Comparison of ENCODE assay signal across 14 cellular contexts in genomic region chr5:178241688-178242231, GRCh38. TPM values are rescaled to one million over a fixed set of nuclear protein-coding genes. Genes with fewer than 3 reads are reported as not detected.
DNase-seq lines count a peak whose midpoint lies in the region; ATAC-seq and TF ChIP-seq lines count a peak whose summit lies in the region.
"Had no signal": no experiment of that assay in that cellular context is flagged by ENCODE, and none has a peak within 500 bp of the region (broad histone marks: within the 10 kb centered on the region; RNA-seq: fewer than 3 reads in every experiment).

No MANE protein-coding gene starts in this region.

- no peaks in the 10 kb centered on the region for H3K36me3 ChIP-seq in esophagus muscularis mucosa

- no peak for TF ChIP-seq CTCF in esophagus muscularis mucosa (IDR thresholded peaks at IDR 0.05)

- peaks cover 17 to 32% (median 26%) of the 10 kb centered on the region in 4 donors for H3K4me1 ChIP-seq in esophagus muscularis mucosa

- H3K9me3 Mint-ChIP-seq in stimulated activated naive CD8-positive, alpha-beta T cell treated with anti-CD3 and anti-CD28 coated beads, Interleukin-15, amount 100 ng/mL, for 72 hours, result no peaks in the 10 kb centered on the region
- H3K9me3 Mint-ChIP-seq in activated CD8-positive, alpha-beta memory T cell treated with anti-CD3 and anti-CD28 coated beads, Interleukin-2, amount 10 ng/mL, durations not matched to agents 7 days and 5 days (ENCODE audit: low read depth), result no peaks in the 10 kb centered on the region
- H3K9me3 Mint-ChIP-seq: brain had no signal

- peak in 1 of 2 donors; percentile 32 for DNase-seq in stimulated activated naive CD8-positive, alpha-beta T cell treated with anti-CD3 and anti-CD28 coated beads, Interleukin-15, amount 100 ng/mL, for 72 hours
- no peak for DNase-seq in stimulated activated naive CD8-positive, alpha-beta T cell treated with anti-CD3 and anti-CD28 coated beads, Interleukin-15, Interleukin-2, amounts not matched to agents 100 U/mL and 50 U/mL, for 24 hours
- DNase-seq in activated CD8-positive, alpha-beta memory T cell treated with anti-CD3 and anti-CD28 coated beads, Interleukin-2, amount 10 ng/mL, durations not matched to agents 7 days and 5 days, result no peak
- peak; percentile 5 for DNase-seq in midbrain (lab: John Stamatoyannopoulos, UW)
- DNase-seq in stimulated activated CD4-positive, alpha-beta T cell treated with anti-CD3 and anti-CD28 coated beads, Interleukin-1b, Interleukin-23, amount 100 ng/mL, for 48 hours, result no peak
- no peak for DNase-seq in COLO668 (lab: John Stamatoyannopoulos, UW; ENCODE audit: unreplicated experiment)
- no peak for DNase-seq in esophagus muscularis mucosa (ENCODE audit: extremely low spot score)
- no peak for DNase-seq in COLO829 (ENCODE audit: low spot score)
- DNase-seq: activated naive CD4-positive, alpha-beta T cell treated with Interleukin-2 at 50 U/mL for 16 hours; EL; NCI-H1105 treated with DMSO at 0.1 percent for 48 hours; stimulated activated CD4-positive, alpha-beta T cell treated with anti-CD3 and anti-CD28 coated beads, Interleukin-4, amount 100 ng/mL, for 24 hours had no signal

- no peak for TF ChIP-seq POLR2A in esophagus muscularis mucosa (IDR thresholded peaks at IDR 0.05; ENCODE audit: low read depth)

- CTCF ChIA-PET in activated CD8-positive, alpha-beta memory T cell treated with anti-CD3 and anti-CD28 coated beads, Interleukin-2, amount 10 ng/mL, durations not matched to agents 7 days and 5 days (lab: Charles Lee), result interaction anchor here (0.6 kb wide), 1 partner anchor 9 kb away, joined by 3 read pairs; no protein-coding TSS in a partner anchor

- H3K4me3 ChIP-seq in esophagus muscularis mucosa, result no peak overlapping the region

- peak overlapping the region in 1 of 4 donors; percentile 34 for H3K27ac ChIP-seq in esophagus muscularis mucosa (replicated peaks in 1 of 4)

- WGBS in esophagus muscularis mucosa, result 74% methylated on average over 12 of the region's 15 CpGs

- H3K36me3 Mint-ChIP-seq in activated CD8-positive, alpha-beta memory T cell treated with anti-CD3 and anti-CD28 coated beads, Interleukin-2, amount 10 ng/mL, durations not matched to agents 7 days and 5 days, result no peaks in the 10 kb centered on the region
- H3K36me3 Mint-ChIP-seq: brain had no signal

- H3K27ac Mint-ChIP-seq in stimulated activated naive CD8-positive, alpha-beta T cell treated with anti-CD3 and anti-CD28 coated beads, Interleukin-15, amount 100 ng/mL, for 72 hours, result peak overlapping the region in 1 of 2 donors; percentile 95
- H3K27ac Mint-ChIP-seq in activated CD8-positive, alpha-beta memory T cell treated with anti-CD3 and anti-CD28 coated beads, Interleukin-2, amount 10 ng/mL, durations not matched to agents 7 days and 5 days, result peak overlapping the region; percentile 98
- H3K27ac Mint-ChIP-seq: brain had no signal

- H3K4me3 Mint-ChIP-seq in stimulated activated naive CD8-positive, alpha-beta T cell treated with anti-CD3 and anti-CD28 coated beads, Interleukin-15, amount 100 ng/mL, for 72 hours, result peak overlapping the region; percentile 86 to 89
- peak overlapping the region; percentile 68 for H3K4me3 Mint-ChIP-seq in activated CD8-positive, alpha-beta memory T cell treated with anti-CD3 and anti-CD28 coated beads, Interleukin-2, amount 10 ng/mL, durations not matched to agents 7 days and 5 days
- H3K4me3 Mint-ChIP-seq: brain had no signal

- H3K4me1 Mint-ChIP-seq in stimulated activated naive CD8-positive, alpha-beta T cell treated with anti-CD3 and anti-CD28 coated beads, Interleukin-15, amount 100 ng/mL, for 72 hours, result peaks cover 60% of the 10 kb centered on the region
- peaks cover 60% of the 10 kb centered on the region for H3K4me1 Mint-ChIP-seq in activated CD8-positive, alpha-beta memory T cell treated with anti-CD3 and anti-CD28 coated beads, Interleukin-2, amount 10 ng/mL, durations not matched to agents 7 days and 5 days

- no peaks in the 10 kb centered on the region for H3K9me3 ChIP-seq in esophagus muscularis mucosa

- no peaks in the 10 kb centered on the region for H3K27me3 Mint-ChIP-seq in stimulated activated naive CD8-positive, alpha-beta T cell treated with anti-CD3 and anti-CD28 coated beads, Interleukin-15, amount 100 ng/mL, for 72 hours
- H3K27me3 Mint-ChIP-seq in activated CD8-positive, alpha-beta memory T cell treated with anti-CD3 and anti-CD28 coated beads, Interleukin-2, amount 10 ng/mL, durations not matched to agents 7 days and 5 days, result no peaks in the 10 kb centered on the region

- H3K27me3 ChIP-seq in esophagus muscularis mucosa, result peaks cover 0 to 11% (median 0%) of the 10 kb centered on the region in 4 donors

- intact Hi-C loops in esophagus muscularis mucosa (cut with DNase I), result no loop called here

- peak; percentile 15 for ATAC-seq in stimulated activated naive CD8-positive, alpha-beta T cell treated with anti-CD3 and anti-CD28 coated beads, Interleukin-15, amount 100 ng/mL, for 72 hours
- ATAC-seq in stimulated activated naive CD8-positive, alpha-beta T cell treated with anti-CD3 and anti-CD28 coated beads, Interleukin-15, Interleukin-2, amounts not matched to agents 100 U/mL and 50 U/mL, for 24 hours, result no peak
- ATAC-seq in activated CD8-positive, alpha-beta memory T cell treated with anti-CD3 and anti-CD28 coated beads, Interleukin-2, amount 10 ng/mL, durations not matched to agents 7 days and 5 days, result peak; percentile 1

- TF ChIP-seq EP300 in esophagus muscularis mucosa (IDR thresholded peaks at IDR 0.05), result no peak

RNA-seq across cellular contexts. Expression of gene PHYKPL, which starts 9.2 kb away (rescaled TPM):
- total RNA-seq in activated CD8-positive, alpha-beta memory T cell treated with anti-CD3 and anti-CD28 coated beads, Interleukin-2, amount 10 ng/mL, durations not matched to agents 7 days and 5 days, result 100 to 1,000 TPM; 117 to 120 TPM
- 10 to 100 TPM; 27.4 to 45.1 (median 37.5) TPM for total RNA-seq in esophagus muscularis mucosa

RNA-seq across cellular contexts. Expression of gene HNRNPAB, which starts 37.4 kb away (rescaled TPM):
- 100 to 1,000 TPM; 268 to 391 TPM for total RNA-seq in activated CD8-positive, alpha-beta memory T cell treated with anti-CD3 and anti-CD28 coated beads, Interleukin-2, amount 10 ng/mL, durations not matched to agents 7 days and 5 days
- total RNA-seq in esophagus muscularis mucosa, result 100 to 1,000 TPM in 3 of 4 donors, 10 to 100 TPM in 1; 98.4 to 135 (median 104) TPM

RNA-seq across cellular contexts. Expression of gene GMCL2, which starts 54.6 kb away (rescaled TPM):
- not detected for total RNA-seq in activated CD8-positive, alpha-beta memory T cell treated with anti-CD3 and anti-CD28 coated beads, Interleukin-2, amount 10 ng/mL, durations not matched to agents 7 days and 5 days
- not detected for total RNA-seq in esophagus muscularis mucosa
- total RNA-seq: liver had no signal
